In genomic region chrX:97968376-97969104, GRCh38 we compare ENCODE assay signal across 22 cellular contexts.
"Had no signal": no experiment of that assay in that cellular context is flagged by ENCODE, and none has a peak within 500 bp of the region (broad histone marks: within the 10 kb centered on the region; RNA-seq: fewer than 3 reads in every experiment).

No MANE protein-coding gene starts in this region.

- ATAC-seq: activated CD8-positive, alpha-beta T cell treated with anti-CD3 and anti-CD28 coated beads, Interleukin-2, amount 10 ng/mL, durations not matched to agents 7 days and 5 days; left colon; lower lobe of right lung; natural killer cell had no signal

- H3K4me3 Mint-ChIP-seq: activated CD4-positive, alpha-beta T cell treated with anti-CD3 and anti-CD28 coated beads, Interleukin-2, amount 10 ng/mL, durations not matched to agents 7 days and 5 days; activated CD8-positive, alpha-beta T cell treated with anti-CD3 and anti-CD28 coated beads, Interleukin-2, amount 10 ng/mL, durations not matched to agents 7 days and 5 days; activated naive CD4-positive, alpha-beta T cell treated with anti-CD3 and anti-CD28 coated beads for 36 hours; activated T-cell treated with anti-CD3 and anti-CD28 coated beads, Interleukin-2, amount 50 U/mL, for 24 hours; central memory CD8-positive, alpha-beta T cell; endodermal cell; natural killer cell; stimulated activated naive CD8-positive, alpha-beta T cell treated with anti-CD3 and anti-CD28 coated beads, Interleukin-15, Interleukin-2, amounts not matched to agents 100 ng/mL and 50 ng/mL, for 24 hours had no signal

- H3K27me3 Mint-ChIP-seq: activated CD4-positive, alpha-beta T cell treated with anti-CD3 and anti-CD28 coated beads, Interleukin-2, amount 10 ng/mL, durations not matched to agents 7 days and 5 days; central memory CD8-positive, alpha-beta T cell; stimulated activated naive CD8-positive, alpha-beta T cell treated with anti-CD3 and anti-CD28 coated beads, Interleukin-15, Interleukin-2, amounts not matched to agents 100 ng/mL and 50 ng/mL, for 24 hours had no signal

- H3K27ac Mint-ChIP-seq: activated CD4-positive, alpha-beta T cell treated with anti-CD3 and anti-CD28 coated beads, Interleukin-2, amount 10 ng/mL, durations not matched to agents 7 days and 5 days; activated CD8-positive, alpha-beta T cell treated with anti-CD3 and anti-CD28 coated beads, Interleukin-2, amount 10 ng/mL, durations not matched to agents 7 days and 5 days; activated naive CD4-positive, alpha-beta T cell treated with anti-CD3 and anti-CD28 coated beads for 36 hours; activated T-cell treated with anti-CD3 and anti-CD28 coated beads, Interleukin-2, amount 50 U/mL, for 24 hours; activated T-helper 2 cell treated with anti-CD3 and anti-CD28 coated beads, Interferon-gamma antibody, Interleukin-2, Interleukin-4, amounts not matched to agents 10 μg/mL and 5 μg/mL and 100 μg/mL, durations not matched to agents 14 hours and 24 hours and 36 hours; endodermal cell; natural killer cell; stimulated activated naive CD8-positive, alpha-beta T cell treated with anti-CD3 and anti-CD28 coated beads, Interleukin-15, Interleukin-2, amounts not matched to agents 100 ng/mL and 50 ng/mL, for 24 hours had no signal

- H3K27me3 ChIP-seq: colonic mucosa, right atrium auricular region, suprapubic skin, vagina had no signal

- H3K9me3 Mint-ChIP-seq: activated CD4-positive, alpha-beta T cell treated with anti-CD3 and anti-CD28 coated beads, Interleukin-2, amount 10 ng/mL, durations not matched to agents 7 days and 5 days; activated T-cell treated with anti-CD3 and anti-CD28 coated beads, Interleukin-2, amount 50 U/mL, for 24 hours; activated T-helper 2 cell treated with anti-CD3 and anti-CD28 coated beads, Interferon-gamma antibody, Interleukin-2, Interleukin-4, amounts not matched to agents 10 μg/mL and 5 μg/mL and 100 μg/mL, durations not matched to agents 14 hours and 24 hours and 36 hours; stimulated activated naive CD8-positive, alpha-beta T cell treated with anti-CD3 and anti-CD28 coated beads, Interleukin-15, Interleukin-2, amounts not matched to agents 100 ng/mL and 50 ng/mL, for 24 hours had no signal

- H3K27ac ChIP-seq: colonic mucosa, epithelial cell of prostate, lower lobe of right lung, prostate gland, right atrium auricular region, suprapubic skin, vagina had no signal

- H3K9me3 ChIP-seq: colonic mucosa, lower lobe of right lung, prostate gland, right atrium auricular region, suprapubic skin, vagina had no signal

- H3K36me3 ChIP-seq: colonic mucosa, lower lobe of right lung, prostate gland, right atrium auricular region, suprapubic skin, vagina had no signal

- H3K36me3 Mint-ChIP-seq: natural killer cell had no signal

- H3K4me3 ChIP-seq: colonic mucosa, lower lobe of right lung, prostate gland, right atrium auricular region, suprapubic skin, vagina had no signal

- H3K4me1 Mint-ChIP-seq: activated CD4-positive, alpha-beta T cell treated with anti-CD3 and anti-CD28 coated beads, Interleukin-2, amount 10 ng/mL, durations not matched to agents 7 days and 5 days; central memory CD8-positive, alpha-beta T cell; endodermal cell; natural killer cell had no signal

- DNase-seq: activated CD4-positive, alpha-beta T cell treated with anti-CD3 and anti-CD28 coated beads, Interleukin-2, amount 10 ng/mL, durations not matched to agents 7 days and 5 days; activated CD8-positive, alpha-beta T cell treated with anti-CD3 and anti-CD28 coated beads, Interleukin-2, amount 10 ng/mL, durations not matched to agents 7 days and 5 days; activated naive CD4-positive, alpha-beta T cell treated with anti-CD3 and anti-CD28 coated beads for 36 hours; activated T-cell treated with anti-CD3 and anti-CD28 coated beads, Interleukin-2, amount 50 U/mL, for 24 hours; anterior cingulate cortex; colonic mucosa; endodermal cell; hypothalamus; islet precursor cell; left colon; lower lobe of right lung; natural killer cell; occipital lobe; T1000 had no signal

- H3K4me1 ChIP-seq: colonic mucosa, lower lobe of right lung, prostate gland, right atrium auricular region, suprapubic skin, vagina had no signal
